7 cellular contexts compared by ENCODE assay signal in genomic region chr10:64204504-64204903, GRCh38.
DNase-seq lines count a peak whose midpoint lies in the region; ATAC-seq, FAIRE-seq and TF ChIP-seq lines count a peak whose summit lies in the region.
"Not testable (repeated sequence)": the region's sequence is repeated elsewhere in the genome, so short reads cannot be mapped to it uniquely, and the experiment has no call there.

No MANE protein-coding gene starts in this region.

- H3K79me2 ChIP-seq in HCT116 (ENCODE audit: insufficient read depth, low read length); PC-3 (ENCODE audit: low read length); mammary epithelial cell (ENCODE audit: insufficient read depth, low read length): not testable (repeated sequence)

- CTCF ChIA-PET in HCT116 (lab: Charles Lee); PC-3 (lab: Charles Lee); mammary epithelial cell (lab: Charles Lee; ENCODE audit: low non-redundant PET): not testable (repeated sequence)

- not testable (repeated sequence) for H3K27ac ChIP-seq in HCT116 (ENCODE audit: low read depth, low read length); PC-3 (ENCODE audit: low read length); mammary epithelial cell (ENCODE audit: insufficient read depth, low read depth, low read length); epithelial cell of prostate; small intestine (ENCODE audit: low read depth in 1 of 2, low read length in 1 of 2)

- H3F3A ChIP-seq in PC-3 (ENCODE audit: low read length, unreplicated experiment), result not testable (repeated sequence)

- not testable (repeated sequence) for H3K36me3 ChIP-seq in HCT116 (ENCODE audit: control insufficient read depth in 1 of 2, insufficient read depth in 2 of 2, low read length in 2 of 2); PC-3 (ENCODE audit: low read depth, low read length); mammary epithelial cell (ENCODE audit: insufficient read depth, low read length); mucosa of descending colon (ENCODE audit: low read depth); small intestine (ENCODE audit: control insufficient read depth in 2 of 2, insufficient read depth in 2 of 2, low read length in 2 of 2)

- not testable (repeated sequence) for H3K4me2 ChIP-seq in HCT116 (ENCODE audit: low read length); PC-3 (ENCODE audit: low read length); mammary epithelial cell (ENCODE audit: insufficient read depth, low read depth, low read length)

- H4K20me1 ChIP-seq in HCT116 (ENCODE audit: insufficient read depth); PC-3 (ENCODE audit: low read length); mammary epithelial cell (ENCODE audit: insufficient read depth, low read length): not testable (repeated sequence)

- DNase-seq in HCT116 (ENCODE audit: low read depth, low spot score), result peak; percentile 59
- DNase-seq in PC-3, result peak; percentile 71
- peak; percentile 10 for DNase-seq in mammary epithelial cell
- DNase-seq in epithelial cell of prostate (ENCODE audit: low read depth, low spot score), result peak; percentile 3
- DNase-seq in kidney tubule cell (ENCODE audit: low spot score), result peak; percentile 11
- peak in 1 of 3 donors; percentile 26 for DNase-seq in mucosa of descending colon
- DNase-seq in small intestine, result peak; percentile 71

- not testable (repeated sequence) for BruUV-seq in HCT116 (replicated peaks; lab: Mats Ljungman, UMichigan); PC-3 (replicated peaks; lab: Mats Ljungman, UMichigan); mammary epithelial cell (replicated peaks; lab: Mats Ljungman, UMichigan)

- TF ChIP-seq RAD21 in HCT116 (IDR thresholded peaks at IDR 0.05; ENCODE audit: low read depth), result not testable (repeated sequence)

- RAD21 ChIA-PET in HCT116 (lab: Charles Lee; ENCODE audit: low non-redundant PET in 1 of 2, low total read pairs in 2 of 2, uncharacterized antibody in 2 of 2, unreplicated experiment in 2 of 2), result not testable (repeated sequence)

- H3K4me1 ChIP-seq in HCT116 (ENCODE audit: control insufficient read depth in 1 of 2, insufficient read depth in 2 of 2, low read length in 2 of 2), result peaks cover 0 to 12% of the 10 kb centered on the region in 2 experiments; a peak in 2 of 4 replicates
- not testable (repeated sequence) for H3K4me1 ChIP-seq in PC-3 (ENCODE audit: insufficient read depth, low read length); mammary epithelial cell (ENCODE audit: insufficient read depth, low read length); mucosa of descending colon (ENCODE audit: low read depth); small intestine (ENCODE audit: control insufficient read depth in 2 of 2, insufficient read depth in 1 of 2, low read depth in 1 of 2, low read length in 1 of 2)

- H3K9me2 ChIP-seq in HCT116 (ENCODE audit: insufficient read depth); PC-3 (replicated peaks; ENCODE audit: low read length): not testable (repeated sequence)

- TF ChIP-seq CTCF in HCT116 (IDR thresholded peaks at IDR 0.05 in 2 of 3, conservative IDR thresholded peaks at IDR 0.05 in 1 of 3; ENCODE audit: borderline replicate concordance in 1 of 3, insufficient read depth in 1 of 3, low read depth in 2 of 3, low read length in 2 of 3); PC-3 (conservative IDR thresholded peaks at IDR 0.05; ENCODE audit: low read depth, low read length); mammary epithelial cell (conservative IDR thresholded peaks at IDR 0.05 in 1 of 2, IDR thresholded peaks at IDR 0.05 in 1 of 2; ENCODE audit: extremely low read depth in 1 of 2, insufficient read depth in 1 of 2, low read depth in 1 of 2, low read length in 2 of 2); mucosa of descending colon (IDR thresholded peaks at IDR 0.05): not testable (repeated sequence)

- not testable (repeated sequence) for FAIRE-seq in small intestine (lab: Jason Lieb, UNC)

- WGBS in mammary epithelial cell (ENCODE audit: low coverage, missing lambda C conversion rate), result 71% methylated on average over 7 of the region's 7 CpGs
- WGBS in small intestine, 3 donors, result 38 to 80% (median 59%) methylated on average over 7 of the region's 7 CpGs

- in situ Hi-C loops in mammary epithelial cell (cut with MboI; ENCODE audit: low sequenced_read_pairs in 2 of 2), result not testable (repeated sequence)

- intact Hi-C loops in HCT116 (cut with micrococcal nuclease); PC-3 (cut with micrococcal nuclease); mammary epithelial cell (cut with micrococcal nuclease); mucosa of descending colon (cut with DNase I, micrococcal nuclease): not testable (repeated sequence)

- H3K27me3 ChIP-seq in HCT116 (ENCODE audit: insufficient read depth, low read length); PC-3 (ENCODE audit: low read length); mammary epithelial cell (ENCODE audit: insufficient read depth, low read length); small intestine (ENCODE audit: control insufficient read depth in 2 of 2, insufficient read depth in 2 of 2, low read length in 2 of 2): not testable (repeated sequence)

- dilution Hi-C loops in mammary epithelial cell (cut with HindIII; ENCODE audit: low sequenced_read_pairs), result not testable (repeated sequence)

- not testable (repeated sequence) for TF ChIP-seq POLR2A in HCT116 (IDR thresholded peaks at IDR 0.05; ENCODE audit: borderline replicate concordance, extremely low read depth, insufficient read depth, insufficient read length)

- peak; percentile 49 for ATAC-seq in HCT116
- not testable (repeated sequence) for ATAC-seq in PC-3
- ATAC-seq in mucosa of descending colon, result peak; percentile 64

- H3K4me3 ChIP-seq in HCT116 (replicated peaks in 1 of 2; ENCODE audit: low read depth in 1 of 2, low read length in 2 of 2); PC-3 (ENCODE audit: low read length); mammary epithelial cell (replicated peaks in 1 of 3; ENCODE audit: insufficient read depth in 1 of 3, low read depth in 2 of 3, low read length in 3 of 3); mucosa of descending colon; small intestine (ENCODE audit: low read depth in 1 of 2, low read length in 2 of 2): not testable (repeated sequence)

- POLR2A ChIA-PET in HCT116 (lab: Charles Lee); PC-3 (lab: Charles Lee; ENCODE audit: unreplicated experiment): not testable (repeated sequence)

- not testable (repeated sequence) for H3K9ac ChIP-seq in HCT116 (ENCODE audit: low read length); PC-3 (ENCODE audit: low read length); mammary epithelial cell (ENCODE audit: insufficient read depth, low read length)

- H3K9me3 ChIP-seq in HCT116 (ENCODE audit: control insufficient read depth in 1 of 2, insufficient read depth in 1 of 2, low read depth in 1 of 2, low read length in 2 of 2); PC-3 (ENCODE audit: low read length); mammary epithelial cell (replicated peaks; ENCODE audit: insufficient read depth, low read length); mucosa of descending colon; small intestine (ENCODE audit: control insufficient read depth, low read depth): not testable (repeated sequence)

- H2AFZ ChIP-seq in HCT116 (ENCODE audit: low read depth, low read length, poor library complexity, severe bottlenecking); PC-3 (ENCODE audit: low read length); mammary epithelial cell (ENCODE audit: low read depth, low read length): not testable (repeated sequence)

TF ChIP-seq in HCT116, 20 proteins besides CTCF, POLR2A, EP300 and RAD21:
- TF ChIP-seq CEBPB (IDR thresholded peaks at IDR 0.05; ENCODE audit: low read depth) (peak; percentile 49; the same call in 1 of the 2 replicates), FOSL1 (IDR thresholded peaks at IDR 0.05; ENCODE audit: low read depth) (peak; percentile 81), JUND (IDR thresholded peaks at IDR 0.05) (peak; percentile 80), CBX3 (IDR thresholded peaks at IDR 0.05; ENCODE audit: low read depth) (peak; percentile 78; the same call in 1 of the 2 replicates), MAX (IDR thresholded peaks at IDR 0.05) (0 out of 2 replicates have a peak, but pooled peaks have one; percentile 26), SP1 (IDR thresholded peaks at IDR 0.05; ENCODE audit: low read depth) (peak; percentile 51; the same call in 1 of the 2 replicates), SRF (IDR thresholded peaks at IDR 0.05; ENCODE audit: low read depth) (0 out of 2 replicates have a peak, but pooled peaks have one; percentile 27)
